8 cellular contexts compared by ENCODE assay signal in the genomic region with DNA sequence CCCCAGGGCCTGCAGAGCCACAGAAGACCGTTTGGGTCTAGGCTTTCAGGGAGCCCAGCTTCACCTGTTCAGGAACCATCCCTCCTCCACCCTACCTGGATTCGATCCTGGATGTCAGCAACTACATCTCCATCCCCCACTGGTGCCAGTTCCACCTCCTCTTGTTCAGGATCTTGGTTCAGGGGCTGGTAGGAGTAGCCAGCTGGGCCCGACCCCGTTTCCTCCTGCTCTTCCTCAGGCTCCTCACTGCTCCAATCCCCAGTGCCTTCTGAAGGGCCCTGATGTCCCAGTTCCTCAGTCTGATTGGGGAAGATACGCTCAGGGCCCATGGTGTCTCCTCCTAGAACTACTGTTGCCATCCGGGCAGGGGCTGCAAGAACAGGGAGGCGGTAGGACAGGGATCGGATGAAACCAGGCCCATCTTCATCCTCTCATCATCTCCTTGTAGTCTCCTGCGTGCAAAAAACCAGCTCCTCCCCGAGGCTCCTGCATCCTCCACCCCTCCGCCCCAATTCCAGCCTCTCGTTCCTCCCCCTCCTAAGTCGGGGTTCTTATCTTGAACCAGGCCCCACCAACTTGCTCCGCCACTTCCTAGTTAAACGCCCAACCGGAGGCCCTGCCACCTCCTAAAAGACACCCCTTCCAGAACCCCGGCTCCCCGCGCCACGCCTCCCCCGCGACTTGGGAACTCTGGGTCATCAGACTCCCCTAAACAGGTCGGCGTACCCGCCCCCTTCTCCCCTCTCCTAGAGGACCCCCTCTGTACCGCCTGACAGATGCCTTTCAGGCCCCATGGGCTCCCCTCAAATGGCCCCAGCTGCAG.
DNase-seq lines count a peak whose midpoint lies in the region; ATAC-seq and TF ChIP-seq lines count a peak whose summit lies in the region.

No MANE protein-coding gene starts in this region.

- peaks cover 8% of the 10 kb centered on the region for H3K4me1 ChIP-seq in NT2/D1 (ENCODE audit: insufficient read depth, insufficient read length)

- H3K4me3 ChIP-seq in NT2/D1 (ENCODE audit: insufficient read length, low read depth) (peak overlapping the region; percentile 58), coronary artery (peak overlapping the region; percentile 89)

- no peak for TF ChIP-seq CTCF in coronary artery (IDR thresholded peaks at IDR 0.05)

- no peaks in the 10 kb centered on the region for H3K9me3 ChIP-seq in NT2/D1 (ENCODE audit: insufficient read depth, low read length)

- DNase-seq in DMS 273 (lab: John Stamatoyannopoulos, UW; ENCODE audit: unreplicated experiment), result peak; percentile 57
- no peak for DNase-seq in NT2/D1 (ENCODE audit: low read depth, low spot score)
- no peak for DNase-seq in coronary artery (ENCODE audit: low spot score)
- DNase-seq in midbrain (lab: John Stamatoyannopoulos, UW), result peak; percentile 42
- no peak for DNase-seq in NCI-H2081 treated with DMSO at 0.1 percent for 48 hours (lab: John Stamatoyannopoulos, UW)
- DNase-seq in cerebellar nuclear complex (lab: John Stamatoyannopoulos, UW), result no peak

- ATAC-seq in GM21825 (IDR thresholded peaks at IDR 0.05; ENCODE audit: unreplicated experiment) (peak; percentile 1), HG03457 (IDR thresholded peaks at IDR 0.05; ENCODE audit: unreplicated experiment) (no peak)

- H3K27me3 ChIP-seq in NT2/D1 (ENCODE audit: insufficient read depth, insufficient read length), result no peaks in the 10 kb centered on the region

- peak overlapping the region; percentile 55 to 82 for H3K27ac ChIP-seq in coronary artery

- peaks cover 62% of the 10 kb centered on the region for H3K36me3 ChIP-seq in NT2/D1 (ENCODE audit: insufficient read depth, insufficient read length, low read length)

- peak overlapping the region; percentile 73 for H3K9ac ChIP-seq in NT2/D1 (ENCODE audit: insufficient read length, low read depth)

Comparison
In these comparisons a context has a peak if more than half of its experiments do, and no peak if none do; other contexts are left out.
1. DNase-seq: peak in DMS 273 (single experiment) and midbrain (single experiment); none in NT2/D1 (single experiment), coronary artery (single experiment), NCI-H2081 treated with DMSO at 0.1 percent for 48 hours (single experiment) and cerebellar nuclear complex (0 of 2).